Comparison of ENCODE assay signal across 1 cellular context in genomic region chr19:16849168-16849567, GRCh38.
TF ChIP-seq lines count a peak whose summit lies in the region.

No MANE protein-coding gene starts in this region.

TF ChIP-seq in K562, 482 proteins besides CTCF, POLR2A, EP300 and RAD21 (continued from another document):
- peak; percentile 80 for TF ChIP-seq ZBTB40 (IDR thresholded peaks at IDR 0.05)
- peak; percentile 63 for TF ChIP-seq ZBTB40 (CRISPR knock-in tag; IDR thresholded peaks at IDR 0.05)
- no peak for TF ChIP-seq SIN3A (IDR thresholded peaks at IDR 0.05; ENCODE audit: borderline replicate concordance in 2 of 2, control insufficient read depth in 1 of 2, low read depth in 2 of 2, low read length in 2 of 2)
